1 cellular context compared by ENCODE assay signal in genomic region chr20:33719989-33720709, GRCh38.
TF ChIP-seq lines count a peak whose summit lies in the region.

TSS of gene PXMP4 (minus strand) at chr20:33720310. CDS start at chr20:33720207, 103 bp downstream.

TF ChIP-seq in H1, 55 proteins besides CTCF, POLR2A, EP300 and RAD21 (continued from another document):
- TF ChIP-seq HDAC2 (IDR thresholded peaks at IDR 0.05; ENCODE audit: borderline replicate concordance in 1 of 2, low read depth in 2 of 2, low read length in 2 of 2) (peak in 1 of 2 experiments; percentile 23; a peak in 1 of 4 replicates), GTF2F1 (IDR thresholded peaks at IDR 0.05; ENCODE audit: borderline replicate concordance, low read depth, low read length) (no peak), CHD1 (IDR thresholded peaks at IDR 0.05; ENCODE audit: low read depth, low read length) (no peak), SIRT6 (IDR thresholded peaks at IDR 0.05; ENCODE audit: low read length) (no peak), EZH2 (IDR thresholded peaks at IDR 0.05; ENCODE audit: low read depth, low read length, severe bottlenecking) (no peak), JUN (IDR thresholded peaks at IDR 0.05; ENCODE audit: low read depth, low read length) (no peak), CTBP2 (IDR thresholded peaks at IDR 0.05; ENCODE audit: borderline replicate concordance, insufficient read depth, insufficient read length, low read length) (no peak), RXRA (IDR thresholded peaks at IDR 0.05; ENCODE audit: insufficient read depth, low read depth, low read length) (no peak), YY1 (IDR thresholded peaks at IDR 0.05; ENCODE audit: low read depth, low read length) (no peak), JUND (IDR thresholded peaks at IDR 0.05; ENCODE audit: low read length) (no peak), EGR1 (IDR thresholded peaks at IDR 0.05; ENCODE audit: borderline replicate concordance, low read depth, low read length) (no peak), POU5F1 (IDR thresholded peaks at IDR 0.05; ENCODE audit: low read depth, low read length) (no peak), CREB1 (IDR thresholded peaks at IDR 0.05) (peak; percentile 51), E2F6 (IDR thresholded peaks at IDR 0.05) (0 out of 2 replicates have a peak, but pooled peaks have one; percentile 29), RNF2 (IDR thresholded peaks at IDR 0.05; ENCODE audit: borderline replicate concordance, low read depth, low read length, missing control alignments, poor library complexity, severe bottlenecking) (no peak), BRCA1 (IDR thresholded peaks at IDR 0.05; ENCODE audit: low read depth, low read length) (no peak), ATF2 (IDR thresholded peaks at IDR 0.05; ENCODE audit: low read length) (no peak), POLR2AphosphoS5 (IDR thresholded peaks at IDR 0.05; ENCODE audit: low read depth, low read length) (no peak), SAP30 (IDR thresholded peaks at IDR 0.05; ENCODE audit: insufficient read depth, insufficient replicate concordance, low read length) (no peak), ATF3 (IDR thresholded peaks at IDR 0.05; ENCODE audit: insufficient read depth, low read depth, low read length) (no peak), SP2 (IDR thresholded peaks at IDR 0.05; ENCODE audit: low read length) (peak; percentile 57; the same call in 1 of the 2 replicates), TCF12 (IDR thresholded peaks at IDR 0.05; ENCODE audit: low read depth, low read length) (no peak), TBP (IDR thresholded peaks at IDR 0.05; ENCODE audit: low read depth, low read length) (no peak), RBBP5 (IDR thresholded peaks at IDR 0.05; ENCODE audit: borderline replicate concordance, low read depth, low read length) (no peak), KDM1A (IDR thresholded peaks at IDR 0.05; ENCODE audit: borderline replicate concordance, low read length) (no peak), SP1 (IDR thresholded peaks at IDR 0.05; ENCODE audit: low read depth, low read length) (peak; percentile 97), SP4 (IDR thresholded peaks at IDR 0.05; ENCODE audit: low read length) (no peak), MAX (IDR thresholded peaks at IDR 0.05) (no peak), CEBPB (IDR thresholded peaks at IDR 0.05; ENCODE audit: low read depth, low read length) (no peak), CBX8 (IDR thresholded peaks at IDR 0.05; ENCODE audit: borderline replicate concordance, low read depth, low read length) (no peak), GABPA (IDR thresholded peaks at IDR 0.05; ENCODE audit: borderline replicate concordance, insufficient read depth, low read length) (no peak), SIN3A (conservative IDR thresholded peaks at IDR 0.05 in 1 of 2, IDR thresholded peaks at IDR 0.05 in 1 of 2; ENCODE audit: low read depth in 1 of 2, low read length in 2 of 2) (peak in 1 of 2 experiments; percentile 69; a peak in 2 of 4 replicates), NRF1 (IDR thresholded peaks at IDR 0.05; ENCODE audit: low read depth, low read length) (0 out of 2 replicates have a peak, but pooled peaks have one; percentile 14), CHD2 (IDR thresholded peaks at IDR 0.05; ENCODE audit: low read length) (peak; percentile 87), USF2 (IDR thresholded peaks at IDR 0.05; ENCODE audit: low read length) (no peak), HDAC6 (IDR thresholded peaks at IDR 0.05; ENCODE audit: low read depth, low read length) (no peak), TEAD4 (IDR thresholded peaks at IDR 0.05; ENCODE audit: low read depth, low read length) (no peak), KDM5A (IDR thresholded peaks at IDR 0.05; ENCODE audit: low read length) (no peak), ZNF274 (IDR thresholded peaks at IDR 0.05; ENCODE audit: borderline replicate concordance, extremely low read depth, low read length) (no peak), NANOG (IDR thresholded peaks at IDR 0.05; ENCODE audit: insufficient read depth, low read depth, low read length, poor library complexity, severe bottlenecking) (no peak), ASH2L (IDR thresholded peaks at IDR 0.05; ENCODE audit: low read length) (no peak), KDM4A (IDR thresholded peaks at IDR 0.05; ENCODE audit: low read depth, low read length, severe bottlenecking) (peak; percentile 62), SRF (IDR thresholded peaks at IDR 0.05; ENCODE audit: low read depth, low read length) (no peak), SIX5 (IDR thresholded peaks at IDR 0.05; ENCODE audit: low read depth, low read length) (no peak), BCL11A (IDR thresholded peaks at IDR 0.05; ENCODE audit: low read depth in 2 of 2, low read length in 2 of 2) (no peak), PHF8 (conservative IDR thresholded peaks at IDR 0.05; ENCODE audit: low read depth, low read length) (no peak), TAF7 (optimal IDR thresholded peaks at IDR 0.05; ENCODE audit: borderline replicate concordance, low read depth, low read length) (no peak), RFX5 (IDR thresholded peaks at IDR 0.05; ENCODE audit: borderline replicate concordance, low read depth, low read length) (no peak), MAFK (IDR thresholded peaks at IDR 0.05; ENCODE audit: low read depth, low read length) (no peak), CHD7 (IDR thresholded peaks at IDR 0.05; ENCODE audit: insufficient replicate concordance, low read length) (no peak)
TF ChIP-seq in H1: peak in this region for 10.
